In the genomic region with DNA sequence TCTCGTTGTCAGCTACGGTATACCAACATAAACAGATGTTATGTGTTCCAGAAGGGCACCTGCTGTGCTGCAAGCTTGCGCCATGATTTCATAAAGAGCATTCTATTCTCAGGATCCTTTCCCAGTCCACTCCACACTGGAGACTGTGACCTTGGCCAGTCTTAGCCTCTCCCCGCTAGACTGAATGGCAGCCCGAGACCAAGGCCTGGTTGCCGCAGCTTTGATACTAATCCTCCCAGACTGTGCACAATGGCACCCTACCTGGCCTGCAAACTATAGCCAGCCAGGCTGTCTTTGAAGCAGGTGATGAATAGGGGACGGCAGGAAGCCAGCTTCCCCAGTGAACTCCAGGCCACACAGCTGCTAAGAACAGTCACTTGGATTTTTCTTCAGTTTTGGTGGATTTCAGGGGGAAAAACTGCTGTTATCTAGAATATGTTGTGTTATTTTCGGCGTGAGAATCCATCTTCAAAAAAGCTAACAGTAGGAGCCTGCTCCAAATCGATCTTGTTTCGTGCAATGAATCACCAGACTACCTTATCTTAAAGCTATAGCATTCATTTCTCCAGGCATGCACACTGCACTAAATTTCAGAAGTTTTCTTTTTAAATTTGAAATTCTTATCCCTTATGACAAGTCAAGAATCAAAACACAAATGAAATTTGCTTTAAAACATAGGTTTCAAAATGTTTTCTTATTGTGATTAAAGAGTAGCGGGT, we compare ENCODE assay signal across 22 cellular contexts.
A peak's percentile ranks its signal among the peaks of the same experiment; 100 is the strongest.
DNase-seq lines count a peak whose midpoint lies in the region; ATAC-seq, FAIRE-seq and TF ChIP-seq lines count a peak whose summit lies in the region.
"Had no signal": no experiment of that assay in that cellular context is flagged by ENCODE, and none has a peak within 500 bp of the region (broad histone marks: within the 10 kb centered on the region; RNA-seq: fewer than 3 reads in every experiment).

No MANE protein-coding gene starts in this region.

- TF ChIP-seq POLR2A in gastroesophageal sphincter (IDR thresholded peaks at IDR 0.05), result no peak

- TF ChIP-seq CTCF in gastroesophageal sphincter (IDR thresholded peaks at IDR 0.05), result no peak

- no peaks in the 10 kb centered on the region for H3K4me1 ChIP-seq in gastroesophageal sphincter
- H3K4me1 ChIP-seq: transverse colon had no signal

- no peak overlapping the region for H3K27ac ChIP-seq in gastroesophageal sphincter
- H3K27ac ChIP-seq: transverse colon had no signal

- DNase-seq in SHP77 (lab: John Stamatoyannopoulos, UW), result peak; percentile 14 to 41
- DNase-seq in SHP77 treated with DMSO at 0.1 percent for 48 hours (lab: John Stamatoyannopoulos, UW), result no peak
- DNase-seq in NCI-H748 treated with DMSO at 0.1 percent for 48 hours (lab: John Stamatoyannopoulos, UW), result peak; percentile 82
- peak; percentile 52 for DNase-seq in iPS-NIHi11 (ENCODE audit: low spot score)
- no peak for DNase-seq in urothelium cell line (ENCODE audit: low spot score)
- DNase-seq: activated CD4-positive, alpha-beta T cell treated with anti-CD3 and anti-CD28 coated beads, Interleukin-2, amount 10 ng/mL, durations not matched to agents 7 days and 5 days; aorta; cortex of kidney; DMS153; erythroblast; HCEC 1CT; naive B cell; NCI-H1048; NCI-H524 treated with DMSO at 0.1 percent for 48 hours; stimulated activated CD4-positive, alpha-beta T cell treated with anti-CD3 and anti-CD28 coated beads, Interleukin-12 subunit alpha, Interleukin-12 subunit beta, amount 100 ng/mL, for 4 hours; stimulated activated naive CD4-positive, alpha-beta T cell; transverse colon had no signal

- H3K36me3 ChIP-seq in gastroesophageal sphincter, result no peaks in the 10 kb centered on the region
- H3K36me3 ChIP-seq: transverse colon had no signal

- H3K9me3 ChIP-seq in gastroesophageal sphincter, result no peaks in the 10 kb centered on the region
- H3K9me3 ChIP-seq: transverse colon had no signal

- no peak overlapping the region for H3K4me3 ChIP-seq in gastroesophageal sphincter
- H3K4me3 ChIP-seq: lung, transverse colon had no signal

- TF ChIP-seq EP300 in gastroesophageal sphincter (IDR thresholded peaks at IDR 0.05), result no peak

- no peaks in the 10 kb centered on the region for H3K27me3 ChIP-seq in gastroesophageal sphincter
- H3K27me3 ChIP-seq: transverse colon had no signal

- FAIRE-seq in urothelium cell line (lab: Jason Lieb, UNC), result peak; percentile 20
- FAIRE-seq: A204.1 had no signal

- no peak for ATAC-seq in HG03196 (IDR thresholded peaks at IDR 0.05; ENCODE audit: unreplicated experiment)
- no peak for ATAC-seq in gastroesophageal sphincter
- no peak for ATAC-seq in GM21529 (IDR thresholded peaks at IDR 0.05; ENCODE audit: unreplicated experiment)

- WGBS in gastroesophageal sphincter (ENCODE audit: low coverage in 1 of 2), 2 donors, result 78 to 81% methylated on average over 8 to 12 of the region's 12 CpGs

Comparison
In these comparisons a context has a peak if more than half of its experiments do, and no peak if none do; other contexts are left out.
1. DNase-seq: peak in SHP77 (2 of 2), NCI-H748 treated with DMSO at 0.1 percent for 48 hours (single experiment) and iPS-NIHi11 (single experiment); none in SHP77 treated with DMSO at 0.1 percent for 48 hours (single experiment) and urothelium cell line (single experiment).